10 cellular contexts compared by ENCODE assay signal in the genomic region with DNA sequence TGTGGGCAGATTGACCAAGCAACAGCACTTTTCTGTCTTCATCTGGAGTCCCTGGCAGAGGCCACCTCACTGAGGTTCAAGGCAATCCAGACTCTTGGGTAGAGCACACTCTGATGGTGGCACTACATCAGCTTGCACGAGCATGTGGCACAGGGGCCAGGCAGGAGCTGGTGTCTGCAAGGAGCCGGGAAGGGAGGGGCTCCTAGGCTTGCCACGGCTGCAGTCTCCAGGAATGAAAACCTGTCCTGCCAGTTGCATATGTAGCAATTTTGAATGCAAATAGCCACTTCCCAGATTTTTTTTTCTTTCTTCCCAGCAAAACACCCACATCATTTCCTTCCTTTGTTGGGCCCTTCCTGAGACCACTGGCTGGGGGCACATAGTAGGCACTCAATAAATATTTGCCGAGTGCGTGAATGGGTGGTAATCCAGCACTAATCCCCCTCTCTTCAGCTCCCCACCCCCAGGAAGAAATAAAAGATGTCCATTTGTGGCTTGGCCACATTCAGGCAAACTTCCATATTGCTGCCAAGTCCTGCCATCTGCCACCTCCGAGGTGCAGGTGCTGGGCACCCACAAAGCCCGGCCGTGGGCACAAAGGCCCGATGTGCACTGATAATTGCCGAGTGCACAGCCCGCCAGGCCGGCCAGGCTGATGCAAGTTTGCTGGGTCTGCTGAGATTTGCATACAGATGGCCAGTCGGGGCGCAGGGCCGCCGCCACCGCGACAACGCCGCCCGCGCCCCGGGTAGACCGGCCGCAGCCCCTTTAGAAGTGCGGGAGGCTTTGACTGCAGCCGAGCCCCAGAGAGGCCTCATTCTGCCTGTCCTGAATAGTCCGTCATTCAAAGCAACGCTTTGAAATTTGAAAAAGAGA.
DNase-seq lines count a peak whose midpoint lies in the region; ATAC-seq and TF ChIP-seq lines count a peak whose summit lies in the region.
"Had no signal": no experiment of that assay in that cellular context is flagged by ENCODE, and none has a peak within 500 bp of the region (broad histone marks: within the 10 kb centered on the region; RNA-seq: fewer than 3 reads in every experiment).

No MANE protein-coding gene starts in this region.

- DNase-seq in stimulated activated naive CD8-positive, alpha-beta T cell treated with anti-CD3 and anti-CD28 coated beads, Interleukin-15, amount 100 ng/mL, for 72 hours = no peak
- DNase-seq in stimulated activated naive CD8-positive, alpha-beta T cell treated with anti-CD3 and anti-CD28 coated beads, Interleukin-15, Interleukin-2, amounts not matched to agents 100 U/mL and 50 U/mL, for 24 hours = no peak
- DNase-seq in astrocyte of the hippocampus (ENCODE audit: low read depth, low spot score) (peak; percentile 19), lower lobe of right lung (peak; percentile 66), ovary (no peak)
- DNase-seq in activated CD4-positive, alpha-beta T cell treated with anti-CD3 and anti-CD28 coated beads, Interleukin-2, amount 50 U/mL, for 1 hour = no peak
- DNase-seq: NCI-H2171 treated with DMSO at 0.1 percent for 48 hours; stimulated activated CD4-positive, alpha-beta T cell treated with anti-CD3 and anti-CD28 coated beads, Interleukin-4, amount 100 ng/mL, for 24 hours had no signal

- H3K27me3 ChIP-seq in lower lobe of right lung (ENCODE audit: low read depth) = peaks cover 50% of the 10 kb centered on the region
- no peaks in the 10 kb centered on the region for H3K27me3 ChIP-seq in ovary

- no peak for TF ChIP-seq EP300 in ovary (IDR thresholded peaks at IDR 0.05)

- H3K4me3 ChIP-seq in lower lobe of right lung (no peak overlapping the region), ovary (no peak overlapping the region)

- no peak for ATAC-seq in stimulated activated naive CD8-positive, alpha-beta T cell treated with anti-CD3 and anti-CD28 coated beads, Interleukin-15, amount 100 ng/mL, for 72 hours
- ATAC-seq in stimulated activated naive CD8-positive, alpha-beta T cell treated with anti-CD3 and anti-CD28 coated beads, Interleukin-15, Interleukin-2, amounts not matched to agents 100 U/mL and 50 U/mL, for 24 hours = no peak
- ATAC-seq in lower lobe of right lung (peak; percentile 83 to 87), HG02610 (IDR thresholded peaks at IDR 0.05; ENCODE audit: unreplicated experiment) (no peak), HG03139 (IDR thresholded peaks at IDR 0.05; ENCODE audit: unreplicated experiment) (no peak)

- H3K27ac ChIP-seq in lower lobe of right lung = no peak overlapping the region
- no peak overlapping the region for H3K27ac ChIP-seq in ovary

- peaks cover 6% of the 10 kb centered on the region for H3K4me1 Mint-ChIP-seq in stimulated activated naive CD8-positive, alpha-beta T cell treated with anti-CD3 and anti-CD28 coated beads, Interleukin-15, amount 100 ng/mL, for 72 hours

- H3K36me3 ChIP-seq in lower lobe of right lung (no peaks in the 10 kb centered on the region), ovary (no peaks in the 10 kb centered on the region)

- H3K27me3 Mint-ChIP-seq in stimulated activated naive CD8-positive, alpha-beta T cell treated with anti-CD3 and anti-CD28 coated beads, Interleukin-15, amount 100 ng/mL, for 72 hours = peaks cover 39% of the 10 kb centered on the region

- H3K9me3 ChIP-seq in lower lobe of right lung (no peaks in the 10 kb centered on the region), ovary (no peaks in the 10 kb centered on the region)

- H3K4me1 ChIP-seq in lower lobe of right lung (peaks cover 18% of the 10 kb centered on the region), ovary (ENCODE audit: insufficient read depth) (no peaks in the 10 kb centered on the region)

- no peak for TF ChIP-seq CTCF in lower lobe of right lung (IDR thresholded peaks at IDR 0.05)
- no peak for TF ChIP-seq CTCF in ovary (IDR thresholded peaks at IDR 0.05)

- peak overlapping the region; percentile 4 to 44 for H3K4me3 Mint-ChIP-seq in stimulated activated naive CD8-positive, alpha-beta T cell treated with anti-CD3 and anti-CD28 coated beads, Interleukin-15, amount 100 ng/mL, for 72 hours

- no peak overlapping the region for H3K27ac Mint-ChIP-seq in stimulated activated naive CD8-positive, alpha-beta T cell treated with anti-CD3 and anti-CD28 coated beads, Interleukin-15, amount 100 ng/mL, for 72 hours

- TF ChIP-seq POLR2A in ovary (IDR thresholded peaks at IDR 0.05) = no peak

- intact Hi-C loops in lower lobe of right lung (cut with DNase I) (no loop called here), ovary (cut with DNase I) (no loop called here)

- no peaks in the 10 kb centered on the region for H3K9me3 Mint-ChIP-seq in stimulated activated naive CD8-positive, alpha-beta T cell treated with anti-CD3 and anti-CD28 coated beads, Interleukin-15, amount 100 ng/mL, for 72 hours

- WGBS in ovary, 3 donors = 17 to 19% (median 18%) methylated on average over 29 of the region's 29 CpGs

Comparison
In these comparisons a context has a peak if more than half of its experiments do, and no peak if none do; other contexts are left out.
1. ATAC-seq: peak in lower lobe of right lung (2 of 2); none in stimulated activated naive CD8-positive, alpha-beta T cell treated with anti-CD3 and anti-CD28 coated beads, Interleukin-15, amount 100 ng/mL, for 72 hours (single experiment), stimulated activated naive CD8-positive, alpha-beta T cell treated with anti-CD3 and anti-CD28 coated beads, Interleukin-15, Interleukin-2, amounts not matched to agents 100 U/mL and 50 U/mL, for 24 hours (single experiment), HG02610 (single experiment) and HG03139 (single experiment).
2. DNase-seq: peak in astrocyte of the hippocampus (single experiment) and lower lobe of right lung (single experiment); none in stimulated activated naive CD8-positive, alpha-beta T cell treated with anti-CD3 and anti-CD28 coated beads, Interleukin-15, amount 100 ng/mL, for 72 hours (0 of 2), stimulated activated naive CD8-positive, alpha-beta T cell treated with anti-CD3 and anti-CD28 coated beads, Interleukin-15, Interleukin-2, amounts not matched to agents 100 U/mL and 50 U/mL, for 24 hours (single experiment), ovary (0 of 5) and activated CD4-positive, alpha-beta T cell treated with anti-CD3 and anti-CD28 coated beads, Interleukin-2, amount 50 U/mL, for 1 hour (single experiment).